8 cellular contexts compared by ENCODE assay signal in the genomic region with DNA sequence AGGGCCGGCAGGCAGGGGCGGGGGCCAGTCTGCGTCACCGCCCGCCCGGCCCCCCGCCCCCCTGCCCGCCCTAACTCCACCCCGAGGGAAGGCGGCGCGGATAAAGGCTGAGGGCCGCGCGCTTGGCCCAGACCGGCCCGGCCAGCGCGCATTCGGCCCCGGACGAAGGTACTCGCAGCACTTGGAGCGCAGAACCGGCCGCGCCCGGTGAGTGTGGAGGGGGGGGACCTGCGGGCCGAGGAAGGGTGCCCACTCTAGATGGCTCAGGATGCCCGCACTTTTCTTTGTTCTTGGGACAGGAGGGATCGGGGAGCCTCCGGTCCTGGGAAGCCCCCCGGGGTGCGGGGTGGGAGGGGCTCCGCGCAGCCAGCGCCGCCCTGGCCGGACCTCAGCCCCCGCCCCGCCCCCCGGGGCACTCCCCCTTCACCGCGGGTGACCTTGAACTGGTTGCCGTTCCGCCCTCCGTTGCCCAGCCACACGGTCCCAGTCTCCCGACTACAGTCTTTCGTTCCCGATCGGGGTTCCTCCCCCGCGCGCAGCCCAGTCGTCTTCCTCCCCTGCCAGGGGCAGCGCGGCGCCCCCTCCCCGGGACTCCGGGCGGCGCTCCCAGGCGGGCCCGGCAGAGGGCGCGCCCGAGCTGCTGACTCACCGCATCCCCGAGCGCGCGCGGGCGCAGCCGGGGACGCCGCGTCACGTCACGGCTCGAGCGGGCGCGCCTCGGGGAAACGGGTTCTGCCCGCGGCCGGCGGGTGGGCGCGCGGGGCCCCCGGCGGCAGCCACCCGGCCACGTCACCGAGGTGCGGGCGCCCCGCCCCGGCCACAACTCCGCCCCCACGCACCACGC. TPM values are rescaled to one million over a fixed set of nuclear protein-coding genes. Genes with fewer than 3 reads are reported as not detected.
A peak's percentile ranks its signal among the peaks of the same experiment; 100 is the strongest.
DNase-seq lines count a peak whose midpoint lies in the region; ATAC-seq and TF ChIP-seq lines count a peak whose summit lies in the region.

TSS of gene MIDN (plus strand) at position 130 of the 844 bp plus-strand sequence. CDS start 1,714 bp downstream, outside the sequence.

- H3K36me3 Mint-ChIP-seq in Caco-2 (ENCODE audit: insufficient read depth, unreplicated experiment) (peaks cover 64% of the 10 kb centered on the region), type B pancreatic cell (peaks cover 4% of the 10 kb centered on the region)
- H3K36me3 Mint-ChIP-seq in activated naive CD4-positive, alpha-beta T cell treated with anti-CD3 and anti-CD28 coated beads, Interleukin-2, amount 10 ng/mL, durations not matched to agents 7 days and 5 days, result peaks cover 19% of the 10 kb centered on the region

- CTCF ChIA-PET in Caco-2 (lab: Charles Lee), result interaction anchor here (0.6 kb wide), 1 partner anchor 20 kb away, joined by 3 read pairs; no protein-coding TSS in a partner anchor
- CTCF ChIA-PET in activated naive CD4-positive, alpha-beta T cell treated with anti-CD3 and anti-CD28 coated beads, Interleukin-2, amount 10 ng/mL, durations not matched to agents 7 days and 5 days (lab: Charles Lee), result interaction anchor here (0.6 to 0.7 kb wide), 2 partner anchors 18 to 20 kb away, joined by 3 to 5 read pairs; partner anchors contain the start of gene CIRBP

- H3K4me2 ChIP-seq in osteoblast (ENCODE audit: insufficient read depth, low read length), result peak within 1 kb of the TSS; percentile 76

- no peaks in the 10 kb centered on the region for H3K9me3 Mint-ChIP-seq in Caco-2 (ENCODE audit: unreplicated experiment)
- H3K9me3 Mint-ChIP-seq in activated naive CD4-positive, alpha-beta T cell treated with anti-CD3 and anti-CD28 coated beads, Interleukin-2, amount 10 ng/mL, durations not matched to agents 7 days and 5 days, result no peaks in the 10 kb centered on the region
- H3K9me3 Mint-ChIP-seq in type B pancreatic cell, result no peaks in the 10 kb centered on the region

- intact Hi-C loops in Caco-2 (cut with micrococcal nuclease; ENCODE audit: unreplicated experiment), result loop anchor here (1.0 kb wide), 1 partner anchor 21 kb away; the partner anchor contains the start of gene CIRBP

- H3K4me1 ChIP-seq in Caco-2 (peaks cover 34% of the 10 kb centered on the region), osteoblast (ENCODE audit: insufficient read depth, low read length) (peaks cover 18% of the 10 kb centered on the region)

- H3K36me3 ChIP-seq in Caco-2 (ENCODE audit: control insufficient read depth, insufficient read depth, low read length), result peaks cover 4% of the 10 kb centered on the region
- peaks cover 11% of the 10 kb centered on the region for H3K36me3 ChIP-seq in osteoblast (ENCODE audit: insufficient read depth, low read length)

- peak within 1 kb of the TSS; percentile 96 for H3K4me3 Mint-ChIP-seq in Caco-2 (ENCODE audit: unreplicated experiment)
- peak within 1 kb of the TSS; percentile 77 for H3K4me3 Mint-ChIP-seq in activated naive CD4-positive, alpha-beta T cell treated with anti-CD3 and anti-CD28 coated beads, Interleukin-2, amount 10 ng/mL, durations not matched to agents 7 days and 5 days
- peak within 1 kb of the TSS; percentile 84 for H3K4me3 Mint-ChIP-seq in type B pancreatic cell

- H3K27me3 ChIP-seq in Caco-2 (replicated peaks; ENCODE audit: control insufficient read depth, insufficient read depth, low read length) (no peaks in the 10 kb centered on the region), osteoblast (ENCODE audit: insufficient read depth, low read length) (no peaks in the 10 kb centered on the region)

- peak; percentile 40 to 87 for TF ChIP-seq CTCF in Caco-2 (IDR thresholded peaks at IDR 0.05; ENCODE audit: insufficient read depth in 1 of 2, low read depth in 1 of 2, low read length in 1 of 2, severe bottlenecking in 1 of 2, unreplicated experiment in 1 of 2)
- peak; percentile 50 for TF ChIP-seq CTCF in osteoblast (IDR thresholded peaks at IDR 0.05; ENCODE audit: extremely low read depth, low read depth, low read length)
- peak; percentile 90 for TF ChIP-seq CTCF in type B pancreatic cell (conservative IDR thresholded peaks at IDR 0.05)

- H3K79me2 ChIP-seq in osteoblast (ENCODE audit: insufficient read depth, low read length), result peaks cover 42% of the 10 kb centered on the region

- H3K27ac ChIP-seq in osteoblast (ENCODE audit: low read depth, low read length), result peak within 1 kb of the TSS; percentile 82

- H3K9me3 ChIP-seq in Caco-2 (no peaks in the 10 kb centered on the region), osteoblast (ENCODE audit: low read depth, low read length) (no peaks in the 10 kb centered on the region)

- POLR2A ChIA-PET in Caco-2 (lab: Charles Lee), result interaction anchor here (0.6 to 1.6 kb wide), 4 partner anchors 17 to 205 kb away, joined by 3 to 21 read pairs (median 4); partner anchors contain the start of gene CIRBP

- peaks cover 20% of the 10 kb centered on the region for H4K20me1 ChIP-seq in osteoblast (ENCODE audit: insufficient read depth, low read length)

- H3K4me3 ChIP-seq in Caco-2 (ENCODE audit: low read depth, low read length) (peak within 1 kb of the TSS; percentile 88), osteoblast (ENCODE audit: insufficient read depth, low read length) (peak within 1 kb of the TSS; percentile 83)

- peak within 1 kb of the TSS; percentile 65 for H2AFZ ChIP-seq in osteoblast (ENCODE audit: low read length)

- H3K27me3 Mint-ChIP-seq in Caco-2 (ENCODE audit: insufficient read depth, unreplicated experiment) (no peaks in the 10 kb centered on the region), type B pancreatic cell (no peaks in the 10 kb centered on the region)
- H3K27me3 Mint-ChIP-seq in activated naive CD4-positive, alpha-beta T cell treated with anti-CD3 and anti-CD28 coated beads, Interleukin-2, amount 10 ng/mL, durations not matched to agents 7 days and 5 days, result no peaks in the 10 kb centered on the region

- TSS peak; percentile 45 for BruUV-seq in Caco-2 (replicated peaks; lab: Mats Ljungman, UMichigan)

- peaks cover 4% of the 10 kb centered on the region for H3K4me1 Mint-ChIP-seq in Caco-2 (ENCODE audit: low read depth, unreplicated experiment)
- H3K4me1 Mint-ChIP-seq in activated naive CD4-positive, alpha-beta T cell treated with anti-CD3 and anti-CD28 coated beads, Interleukin-2, amount 10 ng/mL, durations not matched to agents 7 days and 5 days, result peaks cover 15% of the 10 kb centered on the region
- no peaks in the 10 kb centered on the region for H3K4me1 Mint-ChIP-seq in type B pancreatic cell (ENCODE audit: unreplicated experiment)

- DNase-seq in Caco-2 (peak; percentile 84 to 86), HK-2 (ENCODE audit: unreplicated experiment) (peak; percentile 87), RPMI8226 (peak; percentile 84), glomerular endothelial cell (ENCODE audit: extremely low read depth, low read depth, low spot score) (no peak), osteoblast (ENCODE audit: insufficient read length, low spot score, missing footprints) (peak; percentile 99), type B pancreatic cell (ENCODE audit: extremely low spot score, unreplicated experiment) (peak; percentile 93)
- DNase-seq in activated naive CD4-positive, alpha-beta T cell treated with anti-CD3 and anti-CD28 coated beads, Interleukin-2, amount 10 ng/mL, durations not matched to agents 7 days and 5 days, result peak; percentile 82

- peak; percentile 24 for ATAC-seq in GM19438 (IDR thresholded peaks at IDR 0.05; ENCODE audit: low read depth, unreplicated experiment)

- peak within 1 kb of the TSS; percentile 75 for H3K27ac Mint-ChIP-seq in Caco-2 (ENCODE audit: unreplicated experiment)
- peak within 1 kb of the TSS; percentile 82 for H3K27ac Mint-ChIP-seq in activated naive CD4-positive, alpha-beta T cell treated with anti-CD3 and anti-CD28 coated beads, Interleukin-2, amount 10 ng/mL, durations not matched to agents 7 days and 5 days
- H3K27ac Mint-ChIP-seq in type B pancreatic cell, result peak within 1 kb of the TSS; percentile 66

RNA-seq across cellular contexts. Expression of gene MIDN, which starts in this region (rescaled TPM):
- total RNA-seq in Caco-2 (2022) (125 and 128 TPM in 2 replicates), glomerular endothelial cell (43.0 and 78.7 TPM in 2 replicates), osteoblast (14.4 and 19.9 TPM in 2 replicates), type B pancreatic cell (ENCODE audit: low replicate concordance) (122 and 127 TPM in 2 replicates)
